7 cellular contexts compared by ENCODE assay signal in the genomic region with DNA sequence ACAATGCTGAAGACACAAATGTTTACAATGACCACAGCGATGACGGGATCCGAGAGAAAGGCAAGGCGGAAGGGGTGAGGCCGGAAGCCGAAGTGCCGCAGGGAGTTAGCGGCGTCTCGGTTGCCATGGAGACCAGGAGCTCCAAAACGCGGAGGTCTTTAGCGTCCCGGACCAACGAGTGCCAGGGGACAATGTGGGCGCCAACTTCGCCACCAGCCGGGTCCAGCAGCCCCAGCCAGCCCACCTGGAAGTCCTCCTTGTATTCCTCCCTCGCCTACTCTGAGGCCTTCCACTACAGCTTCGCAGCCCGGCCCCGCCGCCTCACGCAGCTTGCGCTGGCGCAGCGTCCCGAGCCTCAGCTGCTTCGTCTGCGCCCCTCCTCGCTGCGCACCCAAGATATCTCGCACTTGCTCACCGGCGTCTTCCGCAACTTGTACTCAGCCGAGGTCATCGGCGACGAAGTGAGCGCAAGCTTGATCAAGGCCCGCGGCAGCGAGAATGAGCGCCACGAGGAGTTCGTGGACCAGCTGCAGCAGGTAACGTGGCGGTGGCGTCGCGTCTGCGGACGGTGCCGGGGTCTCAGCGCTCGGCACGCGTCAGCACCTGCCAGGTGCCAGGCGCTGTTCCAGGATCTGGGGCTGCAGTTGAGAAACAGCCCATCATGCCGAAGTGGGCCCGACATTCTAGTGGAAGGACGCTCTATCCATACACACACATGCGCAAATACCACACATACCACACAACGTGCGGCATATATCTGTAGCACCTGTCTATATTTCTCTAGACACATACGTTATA.
DNase-seq lines count a peak whose midpoint lies in the region; ATAC-seq and TF ChIP-seq lines count a peak whose summit lies in the region.

A gene with protein sequence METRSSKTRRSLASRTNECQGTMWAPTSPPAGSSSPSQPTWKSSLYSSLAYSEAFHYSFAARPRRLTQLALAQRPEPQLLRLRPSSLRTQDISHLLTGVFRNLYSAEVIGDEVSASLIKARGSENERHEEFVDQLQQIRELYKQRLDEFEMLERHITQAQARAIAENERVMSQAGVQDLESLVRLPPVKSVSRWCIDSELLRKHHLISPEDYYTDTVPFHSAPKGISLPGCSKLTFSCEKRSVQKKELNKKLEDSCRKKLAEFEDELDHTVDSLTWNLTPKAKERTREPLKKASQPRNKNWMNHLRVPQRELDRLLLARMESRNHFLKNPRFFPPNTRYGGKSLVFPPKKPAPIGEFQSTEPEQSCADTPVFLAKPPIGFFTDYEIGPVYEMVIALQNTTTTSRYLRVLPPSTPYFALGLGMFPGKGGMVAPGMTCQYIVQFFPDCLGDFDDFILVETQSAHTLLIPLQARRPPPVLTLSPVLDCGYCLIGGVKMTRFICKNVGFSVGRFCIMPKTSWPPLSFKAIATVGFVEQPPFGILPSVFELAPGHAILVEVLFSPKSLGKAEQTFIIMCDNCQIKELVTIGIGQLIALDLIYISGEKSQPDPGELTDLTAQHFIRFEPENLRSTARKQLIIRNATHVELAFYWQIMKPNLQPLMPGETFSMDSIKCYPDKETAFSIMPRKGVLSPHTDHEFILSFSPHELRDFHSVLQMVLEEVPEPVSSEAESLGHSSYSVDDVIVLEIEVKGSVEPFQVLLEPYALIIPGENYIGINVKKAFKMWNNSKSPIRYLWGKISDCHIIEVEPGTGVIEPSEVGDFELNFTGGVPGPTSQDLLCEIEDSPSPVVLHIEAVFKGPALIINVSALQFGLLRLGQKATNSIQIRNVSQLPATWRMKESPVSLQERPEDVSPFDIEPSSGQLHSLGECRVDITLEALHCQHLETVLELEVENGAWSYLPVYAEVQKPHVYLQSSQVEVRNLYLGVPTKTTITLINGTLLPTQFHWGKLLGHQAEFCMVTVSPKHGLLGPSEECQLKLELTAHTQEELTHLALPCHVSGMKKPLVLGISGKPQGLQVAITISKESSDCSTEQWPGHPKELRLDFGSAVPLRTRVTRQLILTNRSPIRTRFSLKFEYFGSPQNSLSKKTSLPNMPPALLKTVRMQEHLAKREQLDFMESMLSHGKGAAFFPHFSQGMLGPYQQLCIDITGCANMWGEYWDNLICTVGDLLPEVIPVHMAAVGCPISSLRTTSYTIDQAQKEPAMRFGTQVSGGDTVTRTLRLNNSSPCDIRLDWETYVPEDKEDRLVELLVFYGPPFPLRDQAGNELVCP (N-terminal part only) (plus strand): TSS at position 108 of the 798 bp plus-strand sequence. CDS start 18 bp downstream, at position 126.

- H3K9me3 ChIP-seq in SU-DHL-6 (ENCODE audit: insufficient read depth, low read length) (no peaks in the 10 kb centered on the region), adipocyte (ENCODE audit: control insufficient read depth, low read length) (no peaks in the 10 kb centered on the region), iPS-18c (ENCODE audit: control insufficient read depth, insufficient read depth, low read length) (no peaks in the 10 kb centered on the region)

- H3K4me1 ChIP-seq in adipocyte (ENCODE audit: control insufficient read depth, insufficient read depth, low read length): peaks cover 11% of the 10 kb centered on the region

- H3K4me3 ChIP-seq in SU-DHL-6 (ENCODE audit: insufficient read depth, low read length, poor library complexity, severe bottlenecking) (peak within 1 kb of the TSS; percentile 31), adipocyte (ENCODE audit: low read length) (peak within 1 kb of the TSS; percentile 74), iPS-18c (ENCODE audit: insufficient read depth, low read depth, low read length) (peak within 1 kb of the TSS; percentile 50)

- DNase-seq in adipocyte (ENCODE audit: low read depth) (peak; percentile 65), KG1 (lab: John Stamatoyannopoulos, UW) (no peak)
- peak; percentile 86 for DNase-seq in stimulated activated CD4-positive, alpha-beta T cell treated with anti-CD3 and anti-CD28 coated beads, Interleukin-15, amount 100 ng/mL, for 24 hours

- H2AFZ ChIP-seq in SU-DHL-6 (ENCODE audit: low read depth, low read length, severe bottlenecking): peak within 1 kb of the TSS; percentile 73

- peak within 1 kb of the TSS; percentile 49 for H3K4me2 ChIP-seq in SU-DHL-6 (ENCODE audit: low read depth, low read length, poor library complexity, severe bottlenecking)

- H3K9ac ChIP-seq in SU-DHL-6 (ENCODE audit: low read length) (peak within 1 kb of the TSS; percentile 15; the same call in 1 of the 2 replicates), adipocyte (ENCODE audit: low read length) (peak within 1 kb of the TSS; percentile 7)

- no peaks in the 10 kb centered on the region; the same call in 1 of the 2 replicates for H3F3A ChIP-seq in SU-DHL-6 (ENCODE audit: insufficient read depth)

- H3K27me3 ChIP-seq in SU-DHL-6 (ENCODE audit: low read length) (no peaks in the 10 kb centered on the region), adipocyte (replicated peaks; ENCODE audit: control insufficient read depth, insufficient read depth, low read length) (no peaks in the 10 kb centered on the region)

- no peak for TF ChIP-seq CTCF in SU-DHL-6 (IDR thresholded peaks at IDR 0.05; ENCODE audit: insufficient read depth, low read length, poor library complexity, severe bottlenecking)

- no peak within 1 kb of the TSS for H3K27ac ChIP-seq in SU-DHL-6 (ENCODE audit: low read depth, low read length)

- no peaks in the 10 kb centered on the region for H4K20me1 ChIP-seq in SU-DHL-6 (ENCODE audit: low read depth, low read length)

- H3K36me3 ChIP-seq in SU-DHL-6 (ENCODE audit: low read length) (no peaks in the 10 kb centered on the region), adipocyte (ENCODE audit: control insufficient read depth, insufficient read depth, low read length, severe bottlenecking) (no peaks in the 10 kb centered on the region)

- no peaks in the 10 kb centered on the region for H3K9me2 ChIP-seq in SU-DHL-6 (replicated peaks; ENCODE audit: insufficient read depth, low read length)

- ATAC-seq in GM18868 (IDR thresholded peaks at IDR 0.05; ENCODE audit: unreplicated experiment) (peak; percentile 92), HG02970 (IDR thresholded peaks at IDR 0.05; ENCODE audit: low FRiP score, unreplicated experiment) (peak; percentile 68)

- H3K79me2 ChIP-seq in SU-DHL-6 (ENCODE audit: insufficient read depth, low read length): no peaks in the 10 kb centered on the region
